Comparison of ENCODE assay signal across 8 cellular contexts in genomic region chr3:52896613-52897012, GRCh38. TPM values are rescaled to one million over a fixed set of nuclear protein-coding genes. Genes with fewer than 3 reads are reported as not detected.
DNase-seq lines count a peak whose midpoint lies in the region; ATAC-seq and TF ChIP-seq lines count a peak whose summit lies in the region.

No MANE protein-coding gene starts in this region.

- intact Hi-C loops in activated CD4-positive, alpha-beta T cell treated with anti-CD3 and anti-CD28 coated beads, Interleukin-2, amount 10 ng/mL, durations not matched to agents 24 days and 14 days (cut with micrococcal nuclease) = loop anchor here (2.0 to 10.0 kb wide), 5 partner anchors 124 to 362 kb away; partner anchors contain the start of genes GLT8D1, NEK4, NT5DC2 and SFMBT1

- no peaks in the 10 kb centered on the region for H3K27me3 Mint-ChIP-seq in activated CD4-positive, alpha-beta T cell treated with anti-CD3 and anti-CD28 coated beads, Interleukin-2, amount 10 ng/mL, durations not matched to agents 24 days and 14 days
- H3K27me3 Mint-ChIP-seq in glutamatergic neuron (ENCODE audit: unreplicated experiment) = peaks cover 7% of the 10 kb centered on the region

- peak; percentile 66 for DNase-seq in activated CD4-positive, alpha-beta T cell treated with anti-CD3 and anti-CD28 coated beads, Interleukin-2, amount 10 ng/mL, durations not matched to agents 24 days and 14 days
- no peak for DNase-seq in activated CD4-positive, alpha-beta T cell treated with anti-CD3 and anti-CD28 coated beads for 1 hour
- no peak for DNase-seq in glutamatergic neuron
- no peak for DNase-seq in pons (ENCODE audit: low spot score)

- H3K4me1 Mint-ChIP-seq in activated CD4-positive, alpha-beta T cell treated with anti-CD3 and anti-CD28 coated beads, Interleukin-2, amount 10 ng/mL, durations not matched to agents 24 days and 14 days = peaks cover 48% of the 10 kb centered on the region
- peaks cover 16% of the 10 kb centered on the region for H3K4me1 Mint-ChIP-seq in glutamatergic neuron (ENCODE audit: low read depth, unreplicated experiment)

- H3K4me3 Mint-ChIP-seq in activated CD4-positive, alpha-beta T cell treated with anti-CD3 and anti-CD28 coated beads, Interleukin-2, amount 10 ng/mL, durations not matched to agents 24 days and 14 days = peak overlapping the region; percentile 94
- peak overlapping the region; percentile 99 for H3K4me3 Mint-ChIP-seq in glutamatergic neuron (ENCODE audit: unreplicated experiment)

- H3K27ac ChIP-seq in skin epidermis = peak overlapping the region in 19 of 21 experiments; percentile 34 to 89 (median 69)

- ATAC-seq in SK-N-SH treated with all-trans-retinoic acid at 6 μM for 48 hours (peak; percentile 5; the same call in 1 of the 3 replicates), GM18868 (IDR thresholded peaks at IDR 0.05; ENCODE audit: unreplicated experiment) (no peak), GM18870 (IDR thresholded peaks at IDR 0.05; ENCODE audit: unreplicated experiment) (no peak)

- peaks cover 21% of the 10 kb centered on the region for H3K36me3 Mint-ChIP-seq in activated CD4-positive, alpha-beta T cell treated with anti-CD3 and anti-CD28 coated beads, Interleukin-2, amount 10 ng/mL, durations not matched to agents 24 days and 14 days (ENCODE audit: low read depth)
- no peaks in the 10 kb centered on the region for H3K36me3 Mint-ChIP-seq in glutamatergic neuron (ENCODE audit: unreplicated experiment)

- H3K4me3 ChIP-seq in skin epidermis = peak overlapping the region; percentile 64 to 97 (median 81)

- no peak for TF ChIP-seq CTCF in glutamatergic neuron (IDR thresholded peaks at IDR 0.05; ENCODE audit: partially characterized antibody, unreplicated experiment)

- peak overlapping the region; percentile 90 for H3K27ac Mint-ChIP-seq in activated CD4-positive, alpha-beta T cell treated with anti-CD3 and anti-CD28 coated beads, Interleukin-2, amount 10 ng/mL, durations not matched to agents 24 days and 14 days
- H3K27ac Mint-ChIP-seq in glutamatergic neuron (ENCODE audit: unreplicated experiment) = peak overlapping the region; percentile 70

- no peaks in the 10 kb centered on the region for H3K9me3 Mint-ChIP-seq in activated CD4-positive, alpha-beta T cell treated with anti-CD3 and anti-CD28 coated beads, Interleukin-2, amount 10 ng/mL, durations not matched to agents 24 days and 14 days
- H3K9me3 Mint-ChIP-seq in glutamatergic neuron (ENCODE audit: unreplicated experiment) = no peaks in the 10 kb centered on the region

TF ChIP-seq in SK-N-SH treated with all-trans-retinoic acid at 6 μM for 48 hours, 23 proteins besides CTCF, POLR2A, EP300 and RAD21:
- TF ChIP-seq ARNTL (CRISPR knock-in tag; IDR thresholded peaks at IDR 0.05; ENCODE audit: borderline replicate concordance, low read depth) = no peak
- TF ChIP-seq CSRNP3 (CRISPR knock-in tag; IDR thresholded peaks at IDR 0.05) = no peak
- no peak for TF ChIP-seq ISL1 (CRISPR knock-in tag; IDR thresholded peaks at IDR 0.05)
- TF ChIP-seq ZNF70 (CRISPR knock-in tag; IDR thresholded peaks at IDR 0.05) = no peak
- no peak for TF ChIP-seq PPARA (CRISPR knock-in tag; IDR thresholded peaks at IDR 0.05; ENCODE audit: borderline replicate concordance)
- TF ChIP-seq ZFP3 (CRISPR knock-in tag; IDR thresholded peaks at IDR 0.05) = no peak
- no peak for TF ChIP-seq TCF4 (CRISPR knock-in tag; IDR thresholded peaks at IDR 0.05; ENCODE audit: borderline replicate concordance)
- TF ChIP-seq SNAI2 (CRISPR knock-in tag; IDR thresholded peaks at IDR 0.05) = no peak
- no peak for TF ChIP-seq RARB (CRISPR knock-in tag; IDR thresholded peaks at IDR 0.05)
- TF ChIP-seq ZNF8 (CRISPR knock-in tag; IDR thresholded peaks at IDR 0.05) = no peak
- no peak for TF ChIP-seq ESRRG (CRISPR knock-in tag; IDR thresholded peaks at IDR 0.05)
- TF ChIP-seq ZFP30 (CRISPR knock-in tag; IDR thresholded peaks at IDR 0.05) = no peak
- TF ChIP-seq PATZ1 (CRISPR knock-in tag; IDR thresholded peaks at IDR 0.05; ENCODE audit: borderline replicate concordance) = no peak
- TF ChIP-seq CSDC2 (CRISPR knock-in tag; IDR thresholded peaks at IDR 0.05) = no peak
- TF ChIP-seq TOX (CRISPR knock-in tag; IDR thresholded peaks at IDR 0.05; ENCODE audit: borderline replicate concordance) = no peak
- TF ChIP-seq TSHZ2 (CRISPR knock-in tag; IDR thresholded peaks at IDR 0.05) = no peak
TF ChIP-seq in SK-N-SH treated with all-trans-retinoic acid at 6 μM for 48 hours: peak in this region for 0.

RNA-seq across cellular contexts. Expression of gene STIMATE, which starts 0.7 kb away (rescaled TPM):
- 13.8 and 18.6 TPM in 2 replicates for total RNA-seq in activated CD4-positive, alpha-beta T cell treated with anti-CD3 and anti-CD28 coated beads, Interleukin-2, amount 10 ng/mL, durations not matched to agents 24 days and 14 days
- total RNA-seq in glutamatergic neuron (ENCODE audit: unreplicated experiment) = 23.0 TPM
